In the genomic region with DNA sequence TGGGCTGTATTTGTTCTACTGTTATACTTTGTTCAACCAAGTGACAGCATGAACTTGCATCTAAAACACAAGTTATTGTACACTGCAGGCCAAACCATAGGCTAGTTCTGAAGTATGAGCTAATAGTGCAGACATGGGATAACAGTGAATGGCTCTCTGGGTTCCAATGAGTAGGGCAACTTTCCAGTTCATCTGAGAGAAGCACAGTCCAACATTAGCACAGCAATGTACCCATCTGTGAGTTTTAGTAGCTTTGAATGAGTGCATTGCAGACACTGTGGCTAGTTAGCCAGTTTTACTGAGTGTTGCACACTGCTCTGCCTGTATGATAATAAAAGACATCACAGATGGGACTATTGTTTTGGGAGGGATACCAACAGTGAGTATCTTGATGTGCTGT, we compare ENCODE assay signal across 23 cellular contexts. TPM values are rescaled to one million over a fixed set of nuclear protein-coding genes. Genes with fewer than 3 reads are reported as not detected.
DNase-seq lines count a peak whose midpoint lies in the region; ATAC-seq and TF ChIP-seq lines count a peak whose summit lies in the region.
"Had no signal": no experiment of that assay in that cellular context is flagged by ENCODE, and none has a peak within 500 bp of the region (broad histone marks: within the 10 kb centered on the region; RNA-seq: fewer than 3 reads in every experiment).

No MANE protein-coding gene starts in this region.

- H3K27me3 ChIP-seq in Karpas-422 (ENCODE audit: low read length), result no peaks in the 10 kb centered on the region
- H3K27me3 ChIP-seq: BE2C; BLaER1 treated with 17β-estradiol and CSF1 and Interleukin-3, amounts not matched to agents 10 nM and 100 nM had no signal

- H3K36me3 ChIP-seq in Karpas-422 (ENCODE audit: insufficient read depth, low read length), result no peaks in the 10 kb centered on the region
- H3K36me3 ChIP-seq: BE2C; BLaER1 treated with 17β-estradiol and CSF1 and Interleukin-3, amounts not matched to agents 10 nM and 100 nM had no signal

- H3K27ac ChIP-seq in Karpas-422 (ENCODE audit: low read length), result no peak overlapping the region
- H3K27ac ChIP-seq: 22Rv1; BLaER1 treated with 17β-estradiol and CSF1 and Interleukin-3, amounts not matched to agents 10 nM and 100 nM had no signal

- H3K27me3 Mint-ChIP-seq in endothelial cell (ENCODE audit: unreplicated experiment), result peaks cover 3% of the 10 kb centered on the region
- H3K27me3 Mint-ChIP-seq: CD4-positive, alpha-beta T cell; CD8-positive, alpha-beta memory T cell had no signal

- no peak overlapping the region for H3K27ac Mint-ChIP-seq in endothelial cell (ENCODE audit: unreplicated experiment)
- H3K27ac Mint-ChIP-seq: CD14-positive monocyte; CD4-positive, alpha-beta T cell; CD8-positive, alpha-beta memory T cell; GM23338; H9 had no signal

- ATAC-seq in GM21381 (IDR thresholded peaks at IDR 0.05; ENCODE audit: unreplicated experiment), result no peak
- ATAC-seq: GM12878, GM23338, HCT116 had no signal

- no peak overlapping the region for H2AFZ ChIP-seq in Karpas-422 (ENCODE audit: low read length)
- H2AFZ ChIP-seq: GM23338 had no signal

- no peaks in the 10 kb centered on the region for H3K9me2 ChIP-seq in Karpas-422 (replicated peaks; ENCODE audit: insufficient read depth, low read length)

- H3K4me1 ChIP-seq in Karpas-422 (ENCODE audit: low read length), result no peaks in the 10 kb centered on the region
- H3K4me1 ChIP-seq: BE2C; BLaER1 treated with 17β-estradiol and CSF1 and Interleukin-3, amounts not matched to agents 10 nM and 100 nM had no signal

- no peak overlapping the region for H3K9ac ChIP-seq in Karpas-422 (ENCODE audit: low read length)
- H3K9ac ChIP-seq: BLaER1 treated with 17β-estradiol and CSF1 and Interleukin-3, amounts not matched to agents 10 nM and 100 nM had no signal

- H3K4me1 Mint-ChIP-seq in endothelial cell (ENCODE audit: unreplicated experiment), result no peaks in the 10 kb centered on the region
- H3K4me1 Mint-ChIP-seq: CD14-positive monocyte; CD8-positive, alpha-beta memory T cell had no signal

- no peak overlapping the region for H3K4me2 ChIP-seq in Karpas-422 (ENCODE audit: low read depth, low read length, poor library complexity, severe bottlenecking)
- H3K4me2 ChIP-seq: BLaER1 treated with 17β-estradiol and CSF1 and Interleukin-3, amounts not matched to agents 10 nM and 100 nM; GM23338 had no signal

- no peak for TF ChIP-seq CTCF in endothelial cell (IDR thresholded peaks at IDR 0.05; ENCODE audit: unreplicated experiment)

- DNase-seq in Ammon's horn (ENCODE audit: low spot score) (peak; percentile 43), cerebellar cortex (ENCODE audit: low spot score) (peak; percentile 2), medulla oblongata (ENCODE audit: extremely low spot score) (peak; percentile 25), pons (ENCODE audit: low spot score) (peak; percentile 41), endothelial cell (ENCODE audit: low spot score) (no peak), Karpas-422 (no peak), NCI-H1417 treated with DMSO at 0.1 percent for 48 hours (lab: John Stamatoyannopoulos, UW) (no peak)
- DNase-seq: BE2C; CD4-positive, alpha-beta T cell; CD8-positive, alpha-beta memory T cell; DMS 273 treated with DMSO at 0.1 percent for 48 hours; DMS79; EL; GDM1; H9 had no signal

- no peaks in the 10 kb centered on the region for H3K36me3 Mint-ChIP-seq in endothelial cell (ENCODE audit: low read depth, unreplicated experiment)
- H3K36me3 Mint-ChIP-seq: CD14-positive monocyte; CD8-positive, alpha-beta memory T cell had no signal

- H3K79me2 ChIP-seq in Karpas-422 (ENCODE audit: low read length), result no peaks in the 10 kb centered on the region

- no peak overlapping the region for H3K4me3 Mint-ChIP-seq in endothelial cell (ENCODE audit: unreplicated experiment)
- H3K4me3 Mint-ChIP-seq: CD14-positive monocyte; CD4-positive, alpha-beta T cell; CD8-positive, alpha-beta memory T cell; GM23338; H9 had no signal

- H3K9me3 Mint-ChIP-seq in endothelial cell (ENCODE audit: unreplicated experiment), result no peaks in the 10 kb centered on the region
- H3K9me3 Mint-ChIP-seq: CD4-positive, alpha-beta T cell; CD8-positive, alpha-beta memory T cell; GM23338; H9 had no signal

- no peaks in the 10 kb centered on the region for H3K9me3 ChIP-seq in Karpas-422 (ENCODE audit: low read length)
- H3K9me3 ChIP-seq: BE2C; BLaER1 treated with 17β-estradiol and CSF1 and Interleukin-3, amounts not matched to agents 10 nM and 100 nM had no signal

- no peak overlapping the region for H3K4me3 ChIP-seq in Karpas-422 (ENCODE audit: low read length)
- H3K4me3 ChIP-seq: BLaER1 treated with 17β-estradiol and CSF1 and Interleukin-3, amounts not matched to agents 10 nM and 100 nM; GM12878; GM23338 had no signal

- no peaks in the 10 kb centered on the region for H4K20me1 ChIP-seq in Karpas-422 (ENCODE audit: insufficient read depth, low read depth, low read length)
- H4K20me1 ChIP-seq: BLaER1 treated with 17β-estradiol and CSF1 and Interleukin-3, amounts not matched to agents 10 nM and 100 nM had no signal

RNA-seq across cellular contexts. Expression of a gene that starts 56.5 kb away (rescaled TPM):
- 5.7 TPM for total RNA-seq in endothelial cell (ENCODE audit: unreplicated experiment)
- total RNA-seq in Karpas-422 (2014; rRNA removed; shearing (Covaris generic); ENCODE audit: low replicate concordance), result not detected in 2 replicates
- total RNA-seq: CD4-positive, alpha-beta T cell; CD8-positive, alpha-beta memory T cell; GM12878; H4 had no signal

Comparison
In these comparisons a context has a peak if more than half of its experiments do, and no peak if none do; other contexts are left out.
1. DNase-seq: peak in Ammon's horn (single experiment), cerebellar cortex (single experiment), medulla oblongata (single experiment) and pons (single experiment); none in endothelial cell (single experiment), Karpas-422 (single experiment) and NCI-H1417 treated with DMSO at 0.1 percent for 48 hours (single experiment).